ENCODE assay signal across 1 cellular context in the genomic region with DNA sequence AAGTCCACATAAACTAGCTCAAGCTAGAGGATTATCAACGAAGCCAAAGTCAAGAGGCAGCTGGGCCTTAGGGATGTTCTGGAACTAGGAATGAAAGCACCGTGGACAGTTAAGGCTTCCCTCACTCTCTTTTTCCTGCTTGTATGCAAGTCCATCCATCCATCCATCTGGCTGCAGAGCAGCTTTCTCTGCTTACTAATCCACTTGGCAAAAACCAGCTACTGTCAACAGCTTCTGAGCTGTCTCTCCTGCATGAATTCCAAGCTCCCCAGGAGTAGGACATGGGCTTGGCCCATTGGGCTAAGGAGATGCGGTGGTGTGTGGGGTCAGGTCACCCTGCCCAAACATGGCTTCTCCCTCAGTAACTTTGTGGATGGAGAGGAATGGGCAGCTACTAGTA.
TF ChIP-seq lines count a peak whose summit lies in the region.

No MANE protein-coding gene starts in this region.

TF ChIP-seq in HepG2, 621 proteins besides CTCF, POLR2A, EP300 and RAD21:
- TF ChIP-seq SAP130 (CRISPR knock-in tag; IDR thresholded peaks at IDR 0.05; ENCODE audit: low read depth) (no peak), NPAS2 (CRISPR knock-in tag; IDR thresholded peaks at IDR 0.05; ENCODE audit: borderline replicate concordance) (no peak), SSRP1 (CRISPR knock-in tag; IDR thresholded peaks at IDR 0.05) (no peak), NAIF1 (CRISPR knock-in tag; IDR thresholded peaks at IDR 0.05; ENCODE audit: borderline replicate concordance) (no peak), ZNF629 (CRISPR knock-in tag; conservative IDR thresholded peaks at IDR 0.05) (no peak), SMARCE1 (IDR thresholded peaks at IDR 0.05; ENCODE audit: borderline replicate concordance) (no peak), ZNF788 (CRISPR knock-in tag; IDR thresholded peaks at IDR 0.05; ENCODE audit: borderline replicate concordance) (no peak), ZNF326 (CRISPR knock-in tag; IDR thresholded peaks at IDR 0.05; ENCODE audit: borderline replicate concordance) (no peak), MYNN (CRISPR knock-in tag; IDR thresholded peaks at IDR 0.05; ENCODE audit: low read depth) (no peak), KAT2B (IDR thresholded peaks at IDR 0.05; ENCODE audit: borderline replicate concordance, low read depth, low read length) (no peak), HHEX (CRISPR knock-in tag; IDR thresholded peaks at IDR 0.05) (no peak), ZNF674 (CRISPR knock-in tag; IDR thresholded peaks at IDR 0.05; ENCODE audit: low read depth) (no peak)
- TF ChIP-seq, protein P1, sequence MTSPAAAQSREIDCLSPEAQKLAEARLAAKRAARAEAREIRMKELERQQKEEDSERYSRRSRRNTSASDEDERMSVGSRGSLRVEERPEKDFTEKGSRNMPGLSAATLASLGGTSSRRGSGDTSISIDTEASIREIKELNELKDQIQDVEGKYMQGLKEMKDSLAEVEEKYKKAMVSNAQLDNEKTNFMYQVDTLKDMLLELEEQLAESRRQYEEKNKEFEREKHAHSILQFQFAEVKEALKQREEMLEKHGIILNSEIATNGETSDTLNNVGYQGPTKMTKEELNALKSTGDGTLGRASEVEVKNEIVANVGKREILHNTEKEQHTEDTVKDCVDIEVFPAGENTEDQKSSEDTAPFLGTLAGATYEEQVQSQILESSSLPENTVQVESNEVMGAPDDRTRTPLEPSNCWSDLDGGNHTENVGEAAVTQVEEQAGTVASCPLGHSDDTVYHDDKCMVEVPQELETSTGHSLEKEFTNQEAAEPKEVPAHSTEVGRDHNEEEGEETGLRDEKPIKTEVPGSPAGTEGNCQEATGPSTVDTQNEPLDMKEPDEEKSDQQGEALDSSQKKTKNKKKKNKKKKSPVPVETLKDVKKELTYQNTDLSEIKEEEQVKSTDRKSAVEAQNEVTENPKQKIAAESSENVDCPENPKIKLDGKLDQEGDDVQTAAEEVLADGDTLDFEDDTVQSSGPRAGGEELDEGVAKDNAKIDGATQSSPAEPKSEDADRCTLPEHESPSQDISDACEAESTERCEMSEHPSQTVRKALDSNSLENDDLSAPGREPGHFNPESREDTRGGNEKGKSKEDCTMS (CRISPR knock-in tag; conservative IDR thresholded peaks at IDR 0.05): no peak
